1 cellular context compared by ENCODE assay signal in genomic region chr20:35708502-35708901, GRCh38.
TF ChIP-seq lines count a peak whose summit lies in the region.

No MANE protein-coding gene starts in this region.

TF ChIP-seq in HepG2, 621 proteins besides CTCF, POLR2A, EP300 and RAD21:
- TF ChIP-seq CEBPZ (IDR thresholded peaks at IDR 0.05; ENCODE audit: low read length) (no peak), CENPT (CRISPR knock-in tag; IDR thresholded peaks at IDR 0.05; ENCODE audit: low read depth) (no peak), ZNF503 (CRISPR knock-in tag; IDR thresholded peaks at IDR 0.05) (no peak), ZNF740 (CRISPR knock-in tag; IDR thresholded peaks at IDR 0.05) (no peak), PLRG1 (conservative IDR thresholded peaks at IDR 0.05) (no peak), SRY (CRISPR knock-in tag; IDR thresholded peaks at IDR 0.05) (no peak), PHB2 (IDR thresholded peaks at IDR 0.05; ENCODE audit: partially characterized antibody) (no peak), AGO2 (optimal IDR thresholded peaks at IDR 0.05; ENCODE audit: low read depth, low read length) (no peak), ZNF589 (CRISPR knock-in tag; conservative IDR thresholded peaks at IDR 0.05) (no peak), MBNL3 (CRISPR knock-in tag; conservative IDR thresholded peaks at IDR 0.05) (no peak), HNRNPLL (IDR thresholded peaks at IDR 0.05; ENCODE audit: low read depth, low read length, poor library complexity, severe bottlenecking) (no peak), U2AF1 (optimal IDR thresholded peaks at IDR 0.05; ENCODE audit: low read depth, low read length) (no peak), ZNF20 (CRISPR knock-in tag; IDR thresholded peaks at IDR 0.05) (peak; percentile 58; the same call in 1 of the 2 replicates), NKX3-1 (CRISPR knock-in tag; IDR thresholded peaks at IDR 0.05) (no peak), CENPX (CRISPR knock-in tag; IDR thresholded peaks at IDR 0.05) (no peak), KDM2A (CRISPR knock-in tag; IDR thresholded peaks at IDR 0.05; ENCODE audit: borderline replicate concordance, low read depth) (no peak), SOX13 (IDR thresholded peaks at IDR 0.05) (no peak), SOX13 (CRISPR knock-in tag; conservative IDR thresholded peaks at IDR 0.05 in 1 of 2, IDR thresholded peaks at IDR 0.05 in 1 of 2) (0 out of 4 replicates have a peak, but pooled peaks of 1 of the 2 experiments have one; percentile 57), PHF21A (CRISPR knock-in tag; IDR thresholded peaks at IDR 0.05) (no peak), ZNF547 (CRISPR knock-in tag; IDR thresholded peaks at IDR 0.05) (no peak), ZNF337 (CRISPR knock-in tag; IDR thresholded peaks at IDR 0.05; ENCODE audit: borderline replicate concordance, low read depth) (no peak), ZNF276 (CRISPR knock-in tag; IDR thresholded peaks at IDR 0.05; ENCODE audit: low read depth) (no peak), POLR2AphosphoS2 (IDR thresholded peaks at IDR 0.05; ENCODE audit: low read depth, low read length) (0 out of 2 replicates have a peak, but pooled peaks have one; percentile 60), HDAC2 (CRISPR knock-in tag; IDR thresholded peaks at IDR 0.05) (no peak), RORA (CRISPR knock-in tag; IDR thresholded peaks at IDR 0.05) (no peak), DNMT3B (CRISPR knock-in tag; conservative IDR thresholded peaks at IDR 0.05) (no peak), TFDP2 (CRISPR knock-in tag; IDR thresholded peaks at IDR 0.05) (no peak), NR1H2 (CRISPR knock-in tag; IDR thresholded peaks at IDR 0.05; ENCODE audit: borderline replicate concordance, low read depth) (no peak), ZBTB14 (CRISPR knock-in tag; IDR thresholded peaks at IDR 0.05) (no peak), FOXP4 (CRISPR knock-in tag; IDR thresholded peaks at IDR 0.05) (no peak), ELF4 (CRISPR knock-in tag; IDR thresholded peaks at IDR 0.05; ENCODE audit: borderline replicate concordance) (0 out of 2 replicates have a peak, but pooled peaks have one; percentile 31), ZNF160 (CRISPR knock-in tag; IDR thresholded peaks at IDR 0.05) (no peak)
